8 cellular contexts compared by ENCODE assay signal in the genomic region with DNA sequence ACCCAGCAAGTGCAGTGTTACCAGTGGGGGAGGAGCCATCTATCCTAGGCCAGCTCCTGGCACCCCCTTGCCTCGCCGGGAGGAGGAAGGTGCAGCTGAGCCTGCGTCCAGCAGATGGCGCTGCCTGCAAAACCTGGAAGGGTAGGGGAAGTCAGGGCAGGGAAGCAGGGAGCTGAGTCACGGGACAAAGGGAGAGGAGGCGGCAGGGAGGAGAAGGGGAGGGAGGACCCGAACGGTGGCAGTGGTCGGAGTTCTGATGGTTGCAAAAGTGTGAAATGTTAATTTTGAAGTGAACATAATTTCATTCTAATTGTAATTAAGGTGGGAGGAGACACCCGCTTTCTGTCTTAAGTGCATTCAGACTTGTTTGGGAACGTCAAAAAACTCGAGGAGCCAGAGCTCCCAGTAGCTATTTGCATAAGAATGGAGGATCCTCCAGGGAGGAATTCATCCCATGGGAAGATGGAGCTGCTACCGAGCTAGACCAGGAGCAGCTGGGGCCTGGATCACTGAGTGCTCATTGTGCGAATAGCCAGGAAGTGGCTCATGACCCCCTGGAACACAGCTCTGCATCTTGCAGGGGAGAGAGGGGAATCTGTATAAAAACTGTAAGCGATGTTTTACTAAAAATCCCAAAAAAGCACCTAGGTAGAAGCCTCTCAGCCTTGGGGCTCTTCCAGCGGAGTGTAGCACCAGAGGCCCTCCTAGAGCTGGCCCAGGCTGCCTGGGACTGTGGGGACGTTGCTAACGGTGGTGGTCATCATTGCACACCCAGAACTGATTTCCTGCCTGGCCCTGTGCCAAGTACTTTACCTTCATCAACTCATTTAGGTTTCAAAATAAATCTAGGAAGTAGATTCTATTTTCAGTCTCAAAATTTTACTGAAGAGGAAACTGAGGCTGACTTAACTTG. TPM values are rescaled to one million over a fixed set of nuclear protein-coding genes. Genes with fewer than 3 reads are reported as not detected.
DNase-seq lines count a peak whose midpoint lies in the region; ATAC-seq lines count a peak whose summit lies in the region.

No MANE protein-coding gene starts in this region.

- peak; percentile 91 for DNase-seq in DMS153 (lab: John Stamatoyannopoulos, UW)
- peak; percentile 5 for DNase-seq in KG1 (lab: John Stamatoyannopoulos, UW)
- peak; percentile 91 for DNase-seq in RKO (ENCODE audit: low spot score)
- DNase-seq in activated T-helper 1 cell treated with anti-CD3 and anti-CD28 coated beads, Interleukin-12 subunit alpha, Interleukin-12 subunit beta, Interleukin-2, Interleukin-4 antibody, amounts not matched to agents 30 ng/mL and 10 ng/mL and 1 ng/mL, durations not matched to agents 14 hours and 24 hours and 36 hours (ENCODE audit: low spot score): peak; percentile 60
- peak; percentile 89 for DNase-seq in fibroblast of gingiva (ENCODE audit: low read depth)
- DNase-seq in naive thymus-derived CD4-positive, alpha-beta T cell: peak; percentile 38 to 79 (median 61)
- DNase-seq in stimulated activated CD8-positive, alpha-beta memory T cell treated with anti-CD3 and anti-CD28 coated beads, Interleukin-7, amount 100 ng/mL, for 48 hours (ENCODE audit: extremely low read depth in 1 of 2, low read depth in 1 of 2): peak; percentile 59 to 72

- peaks cover 5% of the 10 kb centered on the region for H3K4me1 Mint-ChIP-seq in activated T-helper 1 cell treated with anti-CD3 and anti-CD28 coated beads, Interleukin-12 subunit alpha, Interleukin-12 subunit beta, Interleukin-2, Interleukin-4 antibody, amounts not matched to agents 30 ng/mL and 10 ng/mL and 1 ng/mL, durations not matched to agents 14 hours and 24 hours and 36 hours (ENCODE audit: low read depth)
- peaks cover 3 to 6% (median 5%) of the 10 kb centered on the region in 7 donors for H3K4me1 Mint-ChIP-seq in naive thymus-derived CD4-positive, alpha-beta T cell

- no peak overlapping the region for H3K4me3 Mint-ChIP-seq in activated T-helper 1 cell treated with anti-CD3 and anti-CD28 coated beads, Interleukin-12 subunit alpha, Interleukin-12 subunit beta, Interleukin-2, Interleukin-4 antibody, amounts not matched to agents 30 ng/mL and 10 ng/mL and 1 ng/mL, durations not matched to agents 14 hours and 24 hours and 36 hours
- H3K4me3 Mint-ChIP-seq in naive thymus-derived CD4-positive, alpha-beta T cell: peak overlapping the region in 6 of 10 donors; percentile 11 to 63 (median 32)

- peaks cover 10% of the 10 kb centered on the region for H3K27me3 Mint-ChIP-seq in activated T-helper 1 cell treated with anti-CD3 and anti-CD28 coated beads, Interleukin-12 subunit alpha, Interleukin-12 subunit beta, Interleukin-2, Interleukin-4 antibody, amounts not matched to agents 30 ng/mL and 10 ng/mL and 1 ng/mL, durations not matched to agents 14 hours and 24 hours and 36 hours (ENCODE audit: insufficient read depth)
- H3K27me3 Mint-ChIP-seq in naive thymus-derived CD4-positive, alpha-beta T cell: peaks cover 0 to 7% (median 0%) of the 10 kb centered on the region in 5 donors

- H3K9me3 ChIP-seq in naive thymus-derived CD4-positive, alpha-beta T cell (ENCODE audit: control insufficient read depth in 2 of 3, low read length in 3 of 3): no peaks in the 10 kb centered on the region

- no peaks in the 10 kb centered on the region for H3K4me1 ChIP-seq in naive thymus-derived CD4-positive, alpha-beta T cell (ENCODE audit: control insufficient read depth in 2 of 2, insufficient read depth in 2 of 2, low read length in 2 of 2)

- POLR2A ChIA-PET in naive thymus-derived CD4-positive, alpha-beta T cell (lab: Charles Lee): no interaction called here

- CTCF ChIA-PET in naive thymus-derived CD4-positive, alpha-beta T cell (lab: Charles Lee): interaction anchor here (0.7 to 2.2 kb wide), 4 partner anchors 10 to 44 kb away, joined by 3 to 9 read pairs (median 4); no protein-coding TSS in a partner anchor

- no peak overlapping the region for H3K4me3 ChIP-seq in naive thymus-derived CD4-positive, alpha-beta T cell (ENCODE audit: low read length)

- ATAC-seq in GM21619 (IDR thresholded peaks at IDR 0.05; ENCODE audit: unreplicated experiment): peak; percentile 99
- ATAC-seq in naive thymus-derived CD4-positive, alpha-beta T cell: peak; percentile 98

- no peaks in the 10 kb centered on the region for H3K36me3 ChIP-seq in naive thymus-derived CD4-positive, alpha-beta T cell (ENCODE audit: control insufficient read depth in 2 of 3, insufficient read depth in 3 of 3, low read length in 3 of 3)

- H3K27ac Mint-ChIP-seq in activated T-helper 1 cell treated with anti-CD3 and anti-CD28 coated beads, Interleukin-12 subunit alpha, Interleukin-12 subunit beta, Interleukin-2, Interleukin-4 antibody, amounts not matched to agents 30 ng/mL and 10 ng/mL and 1 ng/mL, durations not matched to agents 14 hours and 24 hours and 36 hours: no peak overlapping the region
- no peak overlapping the region for H3K27ac Mint-ChIP-seq in naive thymus-derived CD4-positive, alpha-beta T cell

- no peaks in the 10 kb centered on the region for H3K9me3 Mint-ChIP-seq in activated T-helper 1 cell treated with anti-CD3 and anti-CD28 coated beads, Interleukin-12 subunit alpha, Interleukin-12 subunit beta, Interleukin-2, Interleukin-4 antibody, amounts not matched to agents 30 ng/mL and 10 ng/mL and 1 ng/mL, durations not matched to agents 14 hours and 24 hours and 36 hours
- no peaks in the 10 kb centered on the region for H3K9me3 Mint-ChIP-seq in naive thymus-derived CD4-positive, alpha-beta T cell

- no peaks in the 10 kb centered on the region for H3K36me3 Mint-ChIP-seq in activated T-helper 1 cell treated with anti-CD3 and anti-CD28 coated beads, Interleukin-12 subunit alpha, Interleukin-12 subunit beta, Interleukin-2, Interleukin-4 antibody, amounts not matched to agents 30 ng/mL and 10 ng/mL and 1 ng/mL, durations not matched to agents 14 hours and 24 hours and 36 hours (ENCODE audit: low read depth)
- H3K36me3 Mint-ChIP-seq in naive thymus-derived CD4-positive, alpha-beta T cell: no peaks in the 10 kb centered on the region

- intact Hi-C loops in activated T-helper 1 cell treated with anti-CD3 and anti-CD28 coated beads, Interleukin-12 subunit alpha, Interleukin-12 subunit beta, Interleukin-2, Interleukin-4 antibody, amounts not matched to agents 30 ng/mL and 10 ng/mL and 1 ng/mL, durations not matched to agents 14 hours and 24 hours and 36 hours (cut with micrococcal nuclease): loop anchor here (2.0 kb wide), 1 partner anchor 911 kb away; no protein-coding TSS in a partner anchor
- intact Hi-C loops in naive thymus-derived CD4-positive, alpha-beta T cell (cut with micrococcal nuclease): no loop called here

- no peaks in the 10 kb centered on the region for H3K27me3 ChIP-seq in naive thymus-derived CD4-positive, alpha-beta T cell (ENCODE audit: control insufficient read depth in 2 of 2, insufficient read depth in 2 of 2, low read length in 2 of 2)

- no peak overlapping the region for H3K27ac ChIP-seq in naive thymus-derived CD4-positive, alpha-beta T cell (ENCODE audit: low read depth, low read length)

RNA-seq across cellular contexts. Expression of a gene that starts 59.5 kb away (rescaled TPM):
- 29.6 and 33.6 TPM in 2 replicates for total RNA-seq in activated T-helper 1 cell treated with anti-CD3 and anti-CD28 coated beads, Interleukin-12 subunit alpha, Interleukin-12 subunit beta, Interleukin-2, Interleukin-4 antibody, amounts not matched to agents 30 ng/mL and 10 ng/mL and 1 ng/mL, durations not matched to agents 14 hours and 24 hours and 36 hours
- 10 to 100 TPM in 2 of 5 experiments, 1 to 10 TPM in 3; 3.4 to 40.1 (median 4.4) TPM for total RNA-seq in naive thymus-derived CD4-positive, alpha-beta T cell
- under 1 TPM in 1 of 2 donors, not detected in 1; 0.37 TPM for polyA plus RNA-seq in naive thymus-derived CD4-positive, alpha-beta T cell

Comparison
In these comparisons a context has a peak if more than half of its experiments do, and no peak if none do; other contexts are left out.
1. DNase-seq: peak in every context shown above with its lines; median percentile 91 in DMS153; 91 in RKO; 89 in fibroblast of gingiva; 66 in stimulated activated CD8-positive, alpha-beta memory T cell treated with anti-CD3 and anti-CD28 coated beads, Interleukin-7, amount 100 ng/mL, for 48 hours; 61 in naive thymus-derived CD4-positive, alpha-beta T cell; 60 in activated T-helper 1 cell treated with anti-CD3 and anti-CD28 coated beads, Interleukin-12 subunit alpha, Interleukin-12 subunit beta, Interleukin-2, Interleukin-4 antibody, amounts not matched to agents 30 ng/mL and 10 ng/mL and 1 ng/mL, durations not matched to agents 14 hours and 24 hours and 36 hours; 5 in KG1.